ENCODE assay signal across 8 cellular contexts in the genomic region with DNA sequence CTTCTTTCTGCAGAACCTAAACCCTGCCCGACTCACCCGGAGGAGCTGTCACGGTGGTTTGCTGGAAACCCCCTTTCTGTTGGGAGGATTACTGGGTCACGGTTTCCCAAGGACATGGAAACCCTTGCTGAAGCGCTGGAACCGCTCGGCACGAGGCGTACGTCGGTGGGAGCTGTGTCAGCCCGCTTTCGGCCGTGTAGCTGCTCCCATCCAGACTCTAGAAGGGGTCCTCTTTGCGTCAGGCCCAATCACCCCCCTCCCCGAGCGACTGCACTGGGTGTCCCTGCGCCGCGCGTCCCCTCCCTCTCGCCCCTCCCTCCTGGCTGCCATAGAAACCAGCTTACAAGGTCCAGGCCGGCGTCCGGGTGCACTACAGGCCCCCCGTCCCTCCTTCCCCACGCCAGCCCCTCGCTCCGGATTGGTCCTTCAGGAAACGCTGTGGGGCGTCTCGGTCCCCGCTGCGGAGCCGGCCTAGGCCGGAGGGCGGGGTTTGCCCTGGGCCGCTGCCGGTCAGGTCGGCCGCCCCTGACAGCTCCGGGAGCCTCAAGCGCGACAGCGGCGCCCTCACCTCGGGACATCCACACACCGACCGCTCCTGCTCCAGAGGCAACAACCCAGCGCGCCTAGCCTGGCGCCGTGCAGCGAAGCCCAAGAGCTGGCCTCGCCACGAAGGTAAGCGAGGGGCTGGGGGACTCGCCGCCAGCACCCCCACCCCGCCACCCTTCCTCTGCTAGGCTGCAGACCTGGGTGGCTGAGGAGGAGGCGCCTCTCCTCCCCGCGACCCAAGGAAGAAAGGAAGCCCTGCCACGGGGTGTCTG. TPM values are rescaled to one million over a fixed set of nuclear protein-coding genes. Genes with fewer than 3 reads are reported as not detected.
DNase-seq lines count a peak whose midpoint lies in the region; ATAC-seq and TF ChIP-seq lines count a peak whose summit lies in the region.

Gene NIM1K, plus strand, starts transcription at position 486 of the 818 bp plus-strand sequence. CDS start 53,551 bp downstream, outside the sequence.

- H3K9me3 Mint-ChIP-seq in WTC11, result 0 out of 2 replicates have a peak, but pooled peaks cover 8% of the 10 kb centered on the region

- H3K4me1 ChIP-seq in IMR-90 (ENCODE audit: control insufficient read depth, insufficient read depth, low read length), result peaks cover 3% of the 10 kb centered on the region

- H3K4me1 Mint-ChIP-seq in WTC11, result peaks cover 27% of the 10 kb centered on the region

- WGBS in IMR-90 (ENCODE audit: extremely low coverage in 2 of 2, insufficient read length in 1 of 2), 2 experiments, result 0% methylated on average over 14 of the region's 64 CpGs; no CpG with 5 or more reads in 1 of the 2 experiments

- H2BK15ac ChIP-seq in IMR-90 (ENCODE audit: low read depth, low read length), result no peak within 1 kb of the TSS

- no peak for TF ChIP-seq RAD21 in IMR-90 (IDR thresholded peaks at IDR 0.05; ENCODE audit: low read length)

- 0 out of 2 replicates have a peak within 1 kb of the TSS, but pooled peaks have one; percentile 7 for H3K9ac ChIP-seq in IMR-90 (ENCODE audit: low read depth, low read length)

- H3K36me3 Mint-ChIP-seq in WTC11, result no peaks in the 10 kb centered on the region

- no peaks in the 10 kb centered on the region for H3K9me1 ChIP-seq in IMR-90 (ENCODE audit: insufficient read depth, low read length)

- H4K5ac ChIP-seq in IMR-90 (ENCODE audit: low read depth, low read length), result no peak within 1 kb of the TSS

- H3K4me2 ChIP-seq in IMR-90 (ENCODE audit: low read depth, low read length), result peak within 1 kb of the TSS; percentile 94

- no peak for TF ChIP-seq POLR2A in IMR-90 (IDR thresholded peaks at IDR 0.05; ENCODE audit: low read depth, low read length)

- no peak within 1 kb of the TSS for H3K27ac Mint-ChIP-seq in WTC11

- no peaks in the 10 kb centered on the region for H4K20me1 ChIP-seq in IMR-90 (ENCODE audit: insufficient read depth, low read length)

- H2AK5ac ChIP-seq in IMR-90 (ENCODE audit: low read depth, low read length), result no peak within 1 kb of the TSS

- H4K8ac ChIP-seq in IMR-90 (ENCODE audit: low read depth in 2 of 2, low read length in 2 of 2), result no peak within 1 kb of the TSS

- dilution Hi-C loops in IMR-90 (cut with HindIII; ENCODE audit: low sequenced_read_pairs, unreplicated experiment), result no loop called here

- H3K56ac ChIP-seq in IMR-90 (ENCODE audit: extremely low read depth, insufficient read depth, low read length), result no peak within 1 kb of the TSS

- ATAC-seq in GM21515 (IDR thresholded peaks at IDR 0.05; ENCODE audit: unreplicated experiment) (peak; percentile 76), IMR-90 (ENCODE audit: low read depth) (peak; percentile 82), WTC11 (peak; percentile 73)

- H2BK20ac ChIP-seq in IMR-90 (ENCODE audit: low read depth, low read length), result no peak within 1 kb of the TSS

- peaks cover 54% of the 10 kb centered on the region for H3K27me3 Mint-ChIP-seq in WTC11 (ENCODE audit: low read depth)

- peak within 1 kb of the TSS; percentile 36 for H3K4me3 ChIP-seq in IMR-90 (ENCODE audit: insufficient read depth, low read depth, low read length)

- H3K18ac ChIP-seq in IMR-90 (ENCODE audit: low read depth, low read length), result no peak within 1 kb of the TSS

- POLR2A ChIA-PET in IMR-90 (lab: Charles Lee; ENCODE audit: unreplicated experiment), result no interaction called here
- POLR2A ChIA-PET in WTC11 (lab: Charles Lee), result interaction anchor here (1.1 kb wide), 1 partner anchor 71 kb away, joined by 5 read pairs; the partner anchor contains the start of gene ZNF131

- H3K27ac ChIP-seq in IMR-90 (ENCODE audit: insufficient read depth, low read length), result no peak within 1 kb of the TSS

- peak within 1 kb of the TSS; percentile 79 for H2AK9ac ChIP-seq in IMR-90 (replicated peaks; ENCODE audit: low read depth, low read length, poor library complexity)

- H3K23ac ChIP-seq in IMR-90 (ENCODE audit: low read depth, low read length), result peak within 1 kb of the TSS; percentile 27; the same call in 1 of the 2 replicates

- peak within 1 kb of the TSS; percentile 87 for H2AFZ ChIP-seq in IMR-90 (replicated peaks; ENCODE audit: low read length, poor library complexity)

- no peaks in the 10 kb centered on the region for H3K36me3 ChIP-seq in IMR-90 (ENCODE audit: control insufficient read depth, insufficient read depth, low read length)

- 0 out of 2 replicates have a peak within 1 kb of the TSS, but pooled peaks have one; percentile 15 for H3K4ac ChIP-seq in IMR-90 (ENCODE audit: low read depth, low read length)

- no peak for TF ChIP-seq CTCF in IMR-90 (conservative IDR thresholded peaks at IDR 0.05; ENCODE audit: low read depth, low read length)
- TF ChIP-seq CTCF in WTC11 (IDR thresholded peaks at IDR 0.05), result no peak

- no peaks in the 10 kb centered on the region for H3K27me3 ChIP-seq in IMR-90 (ENCODE audit: control insufficient read depth, insufficient read depth, low read length)

- H2BK5ac ChIP-seq in IMR-90 (ENCODE audit: low read depth, low read length, poor library complexity, severe bottlenecking), result no peak within 1 kb of the TSS

- in situ Hi-C loops in IMR-90 (cut with MboI; ENCODE audit: low sequenced_read_pairs), result no loop called here

- H3K4me3 Mint-ChIP-seq in WTC11, result peak within 1 kb of the TSS; percentile 79

- intact Hi-C loops in IMR-90 (cut with micrococcal nuclease), result loop anchor here (5.0 kb wide), 1 partner anchor 70 kb away; the partner anchor contains the start of gene ZNF131

- DNase-seq in DMS79 treated with DMSO at 0.1 percent for 48 hours (lab: John Stamatoyannopoulos, UW) (peak; percentile 31), IMR-90 (peak; percentile 27), WTC11 (ENCODE audit: low spot score) (peak; percentile 75), cerebellar cortex (ENCODE audit: low spot score) (peak; percentile 76), kidney tubule cell (ENCODE audit: low spot score) (peak; percentile 35), A172 (ENCODE audit: low spot score) (no peak)
- peak; percentile 17 to 38 (median 19) for DNase-seq in stimulated activated CD4-positive, alpha-beta T cell treated with anti-CD3 and anti-CD28 coated beads, Interleukin-12 subunit alpha, Interleukin-12 subunit beta, amount 100 ng/mL, for 48 hours (ENCODE audit: low read depth in 2 of 3, low spot score in 1 of 3)

- no peaks in the 10 kb centered on the region for H3K9me3 ChIP-seq in IMR-90 (ENCODE audit: control insufficient read depth, insufficient read depth, low read length)

- no peak within 1 kb of the TSS for H3K14ac ChIP-seq in IMR-90 (replicated peaks; ENCODE audit: low read depth, low read length)

- no peaks in the 10 kb centered on the region for H3K79me1 ChIP-seq in IMR-90 (ENCODE audit: low read depth in 1 of 2, low read length in 2 of 2)

- no TSS peak for BruUV-seq in IMR-90 (replicated peaks; lab: Mats Ljungman, UMichigan)

- CTCF ChIA-PET in IMR-90 (lab: Yijun Ruan, JAX), result no interaction called here
- CTCF ChIA-PET in WTC11 (lab: Charles Lee), result interaction anchor here (1.0 to 3.0 kb wide), 3 partner anchors 71 to 292 kb away, joined by 3 to 15 read pairs (median 4); partner anchors contain the start of genes TMEM267 and ZNF131

- no peak within 1 kb of the TSS for H4K91ac ChIP-seq in IMR-90 (ENCODE audit: insufficient read depth, low read depth, low read length)

- no peak within 1 kb of the TSS for H2BK120ac ChIP-seq in IMR-90 (ENCODE audit: low read depth, low read length)

TF ChIP-seq in IMR-90, 13 proteins besides CTCF, POLR2A, EP300 and RAD21 (continues in another document):
- no peak for TF ChIP-seq NFE2L2 (IDR thresholded peaks at IDR 0.05; ENCODE audit: low read depth, low read length)
- TF ChIP-seq RCOR1 (IDR thresholded peaks at IDR 0.05; ENCODE audit: insufficient replicate concordance, low read length), result no peak
- no peak for TF ChIP-seq FOS (IDR thresholded peaks at IDR 0.05; ENCODE audit: low read depth, low read length)
- no peak for TF ChIP-seq MXI1 (IDR thresholded peaks at IDR 0.05; ENCODE audit: borderline replicate concordance, low read depth, low read length)
- no peak for TF ChIP-seq CEBPB (IDR thresholded peaks at IDR 0.05; ENCODE audit: low read depth, low read length)
- TF ChIP-seq RFX5 (IDR thresholded peaks at IDR 0.05; ENCODE audit: low read depth, low read length), result no peak
- TF ChIP-seq, protein P1, sequence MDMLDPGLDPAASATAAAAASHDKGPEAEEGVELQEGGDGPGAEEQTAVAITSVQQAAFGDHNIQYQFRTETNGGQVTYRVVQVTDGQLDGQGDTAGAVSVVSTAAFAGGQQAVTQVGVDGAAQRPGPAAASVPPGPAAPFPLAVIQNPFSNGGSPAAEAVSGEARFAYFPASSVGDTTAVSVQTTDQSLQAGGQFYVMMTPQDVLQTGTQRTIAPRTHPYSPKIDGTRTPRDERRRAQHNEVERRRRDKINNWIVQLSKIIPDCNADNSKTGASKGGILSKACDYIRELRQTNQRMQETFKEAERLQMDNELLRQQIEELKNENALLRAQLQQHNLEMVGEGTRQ (IDR thresholded peaks at IDR 0.05; ENCODE audit: low read depth, low read length), result no peak

TF ChIP-seq in WTC11, 78 proteins besides CTCF, POLR2A, EP300 and RAD21 (continues in another document):
- TF ChIP-seq, protein P2, sequence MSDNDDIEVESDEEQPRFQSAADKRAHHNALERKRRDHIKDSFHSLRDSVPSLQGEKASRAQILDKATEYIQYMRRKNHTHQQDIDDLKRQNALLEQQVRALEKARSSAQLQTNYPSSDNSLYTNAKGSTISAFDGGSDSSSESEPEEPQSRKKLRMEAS (CRISPR knock-in tag; IDR thresholded peaks at IDR 0.05), result peak; percentile 38
- TF ChIP-seq ZNF138 (CRISPR knock-in tag; conservative IDR thresholded peaks at IDR 0.05) (0 out of 2 replicates have a peak, but pooled peaks have one; percentile 36), ZNF263 (CRISPR knock-in tag; IDR thresholded peaks at IDR 0.05; ENCODE audit: low read depth) (no peak), ETV6 (CRISPR knock-in tag; IDR thresholded peaks at IDR 0.05) (peak; percentile 56; the same call in 1 of the 2 replicates), FOXP1 (CRISPR knock-in tag; IDR thresholded peaks at IDR 0.05; ENCODE audit: borderline replicate concordance) (peak; percentile 38; the same call in 1 of the 2 replicates)
- TF ChIP-seq, protein P1 (CRISPR knock-in tag; IDR thresholded peaks at IDR 0.05), result no peak

RNA-seq across cellular contexts. Expression of gene NIM1K, which starts in this region (rescaled TPM):
- 0.54 and 0.56 TPM in 2 replicates for total RNA-seq in IMR-90 (2012; rRNA removed)
- 0.42 and 0.68 TPM in 2 replicates for polyA plus RNA-seq in IMR-90 (2012; rRNA removed)
- polyA plus RNA-seq in IMR-90 (2012; cell fraction: cytosol; rRNA removed), result 0.31 and 0.60 TPM in 2 replicates
- 0.27 and 0.42 TPM in 2 replicates for polyA plus RNA-seq in IMR-90 (2012; cell fraction: nucleus; rRNA removed; ENCODE audit: low replicate concordance)
- 0.07 to 0.14 TPM in 2 of 3 replicates, not detected in the other for total RNA-seq in WTC11 (2021)
- total RNA-seq in A172 (2014; rRNA removed; shearing (Covaris generic)), result not detected in 2 replicates

Comparison
In these comparisons a context has a peak if more than half of its experiments do, and no peak if none do; other contexts are left out.
1. Peak in DNase-seq, ATAC-seq, H3K4me3 ChIP-seq, H3K9ac ChIP-seq and H3K4me2 ChIP-seq in IMR-90; RNA of the gene not detected or under 1 TPM.
2. Peak in DNase-seq and ATAC-seq in WTC11; RNA of the gene not detected or under 1 TPM.